8 cellular contexts compared by ENCODE assay signal in genomic region chr17:40287494-40288369, GRCh38.
DNase-seq lines count a peak whose midpoint lies in the region; ATAC-seq and TF ChIP-seq lines count a peak whose summit lies in the region.

Gene CDC6, plus strand, starts transcription at chr17:40287879. Its CDS starts 1,542 bp downstream, at chr17:40289421.

- TF ChIP-seq CTCF in choroid plexus epithelial cell (conservative IDR thresholded peaks at IDR 0.05; ENCODE audit: low read depth, low read length): no peak

- peak within 1 kb of the TSS; percentile 66 for H3K4me3 ChIP-seq in choroid plexus epithelial cell (ENCODE audit: low read depth, low read length)

- peak; percentile 92 for TF ChIP-seq POLR2A in GM19193 (IDR thresholded peaks at IDR 0.05; ENCODE audit: extremely low read depth, insufficient read depth, insufficient read length)

- peak; percentile 90 for ATAC-seq in HG03439 (IDR thresholded peaks at IDR 0.05; ENCODE audit: unreplicated experiment)

- DNase-seq in AML-193 (lab: John Stamatoyannopoulos, UW) (peak; percentile 100), NCI-H510A treated with DMSO at 0.1 percent for 48 hours (lab: John Stamatoyannopoulos, UW) (peak; percentile 99), choroid plexus epithelial cell (ENCODE audit: low read depth) (peak; percentile 100), kidney tubule cell (ENCODE audit: low spot score) (peak; percentile 99)
- peak; percentile 96 to 97 for DNase-seq in activated CD4-positive, alpha-beta T cell treated with anti-CD3 and anti-CD28 coated beads for 24 hours (ENCODE audit: low read depth in 2 of 2)
- DNase-seq in stimulated activated CD4-positive, alpha-beta T cell treated with anti-CD3 and anti-CD28 coated beads, Interleukin-1b, Interleukin-23, amount 100 ng/mL, for 24 hours (ENCODE audit: low read depth in 4 of 4, low spot score in 1 of 4): peak; percentile 90 to 98 (median 94)

Comparison
In these comparisons a context has a peak if more than half of its experiments do, and no peak if none do; other contexts are left out.
1. Peak in every context shown above with its lines: DNase-seq, ATAC-seq and H3K4me3 ChIP-seq.